In genomic region chr19:20923077-20923871, GRCh38 we compare ENCODE assay signal across 8 cellular contexts. TPM values are rescaled to one million over a fixed set of nuclear protein-coding genes. Genes with fewer than 3 reads are reported as not detected.
DNase-seq lines count a peak whose midpoint lies in the region; ATAC-seq and TF ChIP-seq lines count a peak whose summit lies in the region.

TSS of gene ZNF85 (plus strand) at chr19:20923251. CDS start at chr19:20923401, 150 bp downstream.

- TF ChIP-seq CTCF in A673 (conservative IDR thresholded peaks at IDR 0.05; ENCODE audit: low read depth, low read length), result no peak
- TF ChIP-seq CTCF in lower leg skin (IDR thresholded peaks at IDR 0.05), result no peak

- H3K9me3 ChIP-seq in A673 (ENCODE audit: low read depth, low read length, poor library complexity, severe bottlenecking) (peaks cover 28% of the 10 kb centered on the region), duodenal mucosa (ENCODE audit: control insufficient read depth in 1 of 2, low read length in 2 of 2) (peaks cover 0 to 5% of the 10 kb centered on the region in 2 donors)

- 1% methylated on average over 36 to 37 of the region's 38 CpGs for WGBS in lower leg skin, 2 donors

- BruUV-seq in A673 (replicated peaks; lab: Mats Ljungman, UMichigan), result TSS peak; percentile 46

- H3K27ac ChIP-seq in A673 (ENCODE audit: low read depth, low read length, poor library complexity, severe bottlenecking) (no peak within 1 kb of the TSS), duodenal mucosa (ENCODE audit: low read depth, low read length) (peak within 1 kb of the TSS; percentile 63)

- DNase-seq in A673 (ENCODE audit: low spot score) (peak; percentile 35), NCI-H524 treated with DMSO at 0.1 percent for 48 hours (lab: John Stamatoyannopoulos, UW) (peak; percentile 48), lower leg skin (ENCODE audit: low spot score in 2 of 2) (peak; percentile 94 to 98)
- DNase-seq in activated CD4-positive, alpha-beta memory T cell treated with anti-CD3 and anti-CD28 coated beads, Interleukin-2, amount 10 ng/mL, durations not matched to agents 7 days and 5 days, result peak; percentile 94
- DNase-seq in stimulated activated CD4-positive, alpha-beta T cell treated with anti-CD3 and anti-CD28 coated beads, Interleukin-4, amount 100 ng/mL, for 4 hours, result peak; percentile 78 to 85

- H3K36me3 Mint-ChIP-seq in activated CD4-positive, alpha-beta memory T cell treated with anti-CD3 and anti-CD28 coated beads, Interleukin-2, amount 10 ng/mL, durations not matched to agents 7 days and 5 days (ENCODE audit: low read depth), result peaks cover 45% of the 10 kb centered on the region

- H3K27me3 ChIP-seq in A673 (replicated peaks; ENCODE audit: insufficient read depth, low read depth, low read length, poor library complexity), result no peaks in the 10 kb centered on the region
- no peaks in the 10 kb centered on the region for H3K27me3 ChIP-seq in duodenal mucosa (ENCODE audit: control insufficient read depth in 1 of 2, insufficient read depth in 2 of 2, low read length in 2 of 2)

- H3K4me3 ChIP-seq in A673 (ENCODE audit: low read depth, low read length, poor library complexity, severe bottlenecking) (peak within 1 kb of the TSS; percentile 28), duodenal mucosa (ENCODE audit: low read depth in 1 of 2, low read length in 2 of 2) (peak within 1 kb of the TSS; percentile 73 to 79), lower leg skin (ENCODE audit: low read depth, poor library complexity, severe bottlenecking) (peak within 1 kb of the TSS; percentile 59)

- TF ChIP-seq POLR2A in lower leg skin (IDR thresholded peaks at IDR 0.05), result no peak

- POLR2A ChIA-PET in A673 (lab: Charles Lee; ENCODE audit: low non-redundant PET), result no interaction called here
- POLR2A ChIA-PET in activated CD4-positive, alpha-beta memory T cell treated with anti-CD3 and anti-CD28 coated beads, Interleukin-2, amount 10 ng/mL, durations not matched to agents 7 days and 5 days (lab: Charles Lee), result interaction anchor here (0.7 to 2.7 kb wide), 29 partner anchors 14 to 1255 kb away, joined by 3 to 39 read pairs (median 5); partner anchors contain the start of genes ZNF100, ZNF14, ZNF253 and ZNF257

- H3K4me1 ChIP-seq in A673 (ENCODE audit: insufficient read depth, low read length, poor library complexity, severe bottlenecking), result no peaks in the 10 kb centered on the region
- no peaks in the 10 kb centered on the region for H3K4me1 ChIP-seq in duodenal mucosa (ENCODE audit: control insufficient read depth in 1 of 2, insufficient read depth in 2 of 2, low read length in 2 of 2)

- intact Hi-C loops in A673 (cut with micrococcal nuclease; ENCODE audit: unreplicated experiment), result no loop called here
- intact Hi-C loops in lower leg skin (cut with DNase I; ENCODE audit: low total_unique reads), result no loop called here

- no peaks in the 10 kb centered on the region for H3K27me3 Mint-ChIP-seq in activated CD4-positive, alpha-beta memory T cell treated with anti-CD3 and anti-CD28 coated beads, Interleukin-2, amount 10 ng/mL, durations not matched to agents 7 days and 5 days

- peak within 1 kb of the TSS; percentile 49 to 70 for H3K9ac ChIP-seq in duodenal mucosa (ENCODE audit: low read depth in 1 of 2, low read length in 2 of 2)

- CTCF ChIA-PET in A673 (lab: Charles Lee), result no interaction called here
- CTCF ChIA-PET in activated CD4-positive, alpha-beta memory T cell treated with anti-CD3 and anti-CD28 coated beads, Interleukin-2, amount 10 ng/mL, durations not matched to agents 7 days and 5 days (lab: Charles Lee), result interaction anchor here (1.0 to 1.5 kb wide), 4 partner anchors 97 to 437 kb away, joined by 3 to 6 read pairs (median 3); partner anchors contain the start of genes ZNF430, ZNF66 and ZNF737

- peak within 1 kb of the TSS; percentile 94 for H3K4me3 Mint-ChIP-seq in activated CD4-positive, alpha-beta memory T cell treated with anti-CD3 and anti-CD28 coated beads, Interleukin-2, amount 10 ng/mL, durations not matched to agents 7 days and 5 days

- peaks cover 28% of the 10 kb centered on the region for H3K9me3 Mint-ChIP-seq in activated CD4-positive, alpha-beta memory T cell treated with anti-CD3 and anti-CD28 coated beads, Interleukin-2, amount 10 ng/mL, durations not matched to agents 7 days and 5 days

- H3K36me3 ChIP-seq in A673 (ENCODE audit: insufficient read depth, low read length, poor library complexity, severe bottlenecking) (no peaks in the 10 kb centered on the region), duodenal mucosa (ENCODE audit: control insufficient read depth in 1 of 2, insufficient read depth in 2 of 2, low read length in 2 of 2) (no peaks in the 10 kb centered on the region)

- peak; percentile 96 for ATAC-seq in GM18870 (IDR thresholded peaks at IDR 0.05; ENCODE audit: unreplicated experiment)
- peak; percentile 96 for ATAC-seq in HG03135 (IDR thresholded peaks at IDR 0.05; ENCODE audit: unreplicated experiment)

- peak within 1 kb of the TSS; percentile 94 for H3K27ac Mint-ChIP-seq in activated CD4-positive, alpha-beta memory T cell treated with anti-CD3 and anti-CD28 coated beads, Interleukin-2, amount 10 ng/mL, durations not matched to agents 7 days and 5 days

- peaks cover 19% of the 10 kb centered on the region for H3K4me1 Mint-ChIP-seq in activated CD4-positive, alpha-beta memory T cell treated with anti-CD3 and anti-CD28 coated beads, Interleukin-2, amount 10 ng/mL, durations not matched to agents 7 days and 5 days

RNA-seq across cellular contexts. Expression of gene ZNF85, which starts in this region (rescaled TPM):
- total RNA-seq in A673 (2021) (1.4 and 1.9 TPM in 2 replicates), lower leg skin (1 to 10 TPM; 3.7 to 9.6 (median 5.6) TPM)
- total RNA-seq in activated CD4-positive, alpha-beta memory T cell treated with anti-CD3 and anti-CD28 coated beads, Interleukin-2, amount 10 ng/mL, durations not matched to agents 7 days and 5 days, result 10 to 100 TPM; 16.4 to 17.2 TPM

Comparison
In these comparisons a context has a peak if more than half of its experiments do, and no peak if none do; other contexts are left out.
1. DNase-seq: peak in every context shown above with its lines; median percentile 96 in lower leg skin; 94 in activated CD4-positive, alpha-beta memory T cell treated with anti-CD3 and anti-CD28 coated beads, Interleukin-2, amount 10 ng/mL, durations not matched to agents 7 days and 5 days; 82 in stimulated activated CD4-positive, alpha-beta T cell treated with anti-CD3 and anti-CD28 coated beads, Interleukin-4, amount 100 ng/mL, for 4 hours; 48 in NCI-H524 treated with DMSO at 0.1 percent for 48 hours; 35 in A673.